Comparison of ENCODE assay signal across 21 cellular contexts in the genomic region with DNA sequence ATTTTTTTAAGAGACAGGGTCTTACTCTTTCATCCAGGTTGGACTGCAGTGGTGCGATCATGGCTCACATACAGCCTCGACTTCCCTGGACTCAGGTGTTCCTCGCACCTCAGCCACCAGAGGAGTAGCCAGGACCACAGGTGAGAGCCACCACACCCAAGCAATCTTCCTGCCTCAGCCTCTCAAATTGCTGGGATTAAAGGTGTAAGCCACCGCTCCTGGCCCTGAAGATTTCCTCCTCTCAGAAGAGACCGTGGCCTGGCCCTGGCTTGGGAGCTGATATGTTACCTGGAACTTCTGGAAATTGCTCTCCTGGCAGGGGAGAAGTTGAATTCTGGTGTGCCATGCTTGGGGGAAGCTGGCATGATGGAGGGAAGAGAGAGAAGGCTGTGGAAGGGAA.
"Had no signal": no experiment of that assay in that cellular context is flagged by ENCODE, and none has a peak within 500 bp of the region (broad histone marks: within the 10 kb centered on the region; RNA-seq: fewer than 3 reads in every experiment).

No MANE protein-coding gene starts in this region.

- H3K9ac ChIP-seq: neural progenitor cell, SK-N-SH had no signal

- DNase-seq: activated naive CD4-positive, alpha-beta T cell treated with Interleukin-2 at 50 U/mL for 16 hours; activated naive CD8-positive, alpha-beta T cell treated with anti-CD3 and anti-CD28 coated beads for 36 hours; amygdala; dermis blood vessel endothelial cell; effector CD8-positive, alpha-beta T cell; hippocampal formation; kidney glomerular epithelial cell; left ventricle myocardium inferior; naive thymus-derived CD8-positive, alpha-beta T cell; sigmoid colon; SK-N-SH; stimulated activated CD4-positive, alpha-beta T cell treated with anti-CD3 and anti-CD28 coated beads, Interleukin-15, amount 100 ng/mL, for 24 hours; stimulated activated CD4-positive, alpha-beta T cell treated with anti-CD3 and anti-CD28 coated beads, Interleukin-2, amount 100 ng/mL, for 48 hours; stimulated activated naive CD4-positive, alpha-beta T cell; WERI-Rb-1 had no signal

- H3K27me3 Mint-ChIP-seq: activated naive CD8-positive, alpha-beta T cell treated with anti-CD3 and anti-CD28 coated beads for 36 hours; naive thymus-derived CD8-positive, alpha-beta T cell had no signal

- H3K27ac ChIP-seq: esophagus muscularis mucosa, left ventricle myocardium inferior, neural progenitor cell, sigmoid colon, WERI-Rb-1 had no signal

- H3K36me3 ChIP-seq: left ventricle myocardium inferior, neural progenitor cell, sigmoid colon, WERI-Rb-1 had no signal

- H3K4me3 Mint-ChIP-seq: activated naive CD8-positive, alpha-beta T cell treated with anti-CD3 and anti-CD28 coated beads for 36 hours; mesothelial cell of epicardium; naive thymus-derived CD8-positive, alpha-beta T cell; neural progenitor cell; T-helper 2 cell treated with Interferon-gamma antibody and Interleukin-4, amounts not matched to agents 5 μg/mL and 100 μg/mL, for 36 hours had no signal

- H3K27me3 ChIP-seq: esophagus muscularis mucosa, neural progenitor cell, sigmoid colon had no signal

- H3K4me3 ChIP-seq: esophagus muscularis mucosa, left ventricle myocardium inferior, neural progenitor cell, sigmoid colon, smooth muscle cell had no signal

- H3K9me3 Mint-ChIP-seq: activated naive CD8-positive, alpha-beta T cell treated with anti-CD3 and anti-CD28 coated beads for 36 hours; activated T-helper 2 cell treated with anti-CD3 and anti-CD28 coated beads, Interferon-gamma antibody, Interleukin-2, Interleukin-4, amounts not matched to agents 10 μg/mL and 5 μg/mL and 100 μg/mL, durations not matched to agents 14 hours and 24 hours and 36 hours; mesothelial cell of epicardium; naive thymus-derived CD8-positive, alpha-beta T cell; neural progenitor cell; T-helper 2 cell treated with Interferon-gamma antibody and Interleukin-4, amounts not matched to agents 5 μg/mL and 100 μg/mL, for 36 hours had no signal

- H3K4me1 ChIP-seq: neural progenitor cell had no signal

- H3K36me3 Mint-ChIP-seq: mesothelial cell of epicardium; naive thymus-derived CD8-positive, alpha-beta T cell had no signal

- ATAC-seq: naive thymus-derived CD8-positive, alpha-beta T cell had no signal

- H3K9me3 ChIP-seq: esophagus muscularis mucosa, left ventricle myocardium inferior, sigmoid colon, SK-N-SH had no signal

- H3K27ac Mint-ChIP-seq: activated naive CD8-positive, alpha-beta T cell treated with anti-CD3 and anti-CD28 coated beads for 36 hours; activated T-helper 2 cell treated with anti-CD3 and anti-CD28 coated beads, Interferon-gamma antibody, Interleukin-2, Interleukin-4, amounts not matched to agents 10 μg/mL and 5 μg/mL and 100 μg/mL, durations not matched to agents 14 hours and 24 hours and 36 hours; mesothelial cell of epicardium; neural progenitor cell; T-helper 2 cell treated with Interferon-gamma antibody and Interleukin-4, amounts not matched to agents 5 μg/mL and 100 μg/mL, for 36 hours had no signal
